ENCODE assay signal across 8 cellular contexts in the genomic region with DNA sequence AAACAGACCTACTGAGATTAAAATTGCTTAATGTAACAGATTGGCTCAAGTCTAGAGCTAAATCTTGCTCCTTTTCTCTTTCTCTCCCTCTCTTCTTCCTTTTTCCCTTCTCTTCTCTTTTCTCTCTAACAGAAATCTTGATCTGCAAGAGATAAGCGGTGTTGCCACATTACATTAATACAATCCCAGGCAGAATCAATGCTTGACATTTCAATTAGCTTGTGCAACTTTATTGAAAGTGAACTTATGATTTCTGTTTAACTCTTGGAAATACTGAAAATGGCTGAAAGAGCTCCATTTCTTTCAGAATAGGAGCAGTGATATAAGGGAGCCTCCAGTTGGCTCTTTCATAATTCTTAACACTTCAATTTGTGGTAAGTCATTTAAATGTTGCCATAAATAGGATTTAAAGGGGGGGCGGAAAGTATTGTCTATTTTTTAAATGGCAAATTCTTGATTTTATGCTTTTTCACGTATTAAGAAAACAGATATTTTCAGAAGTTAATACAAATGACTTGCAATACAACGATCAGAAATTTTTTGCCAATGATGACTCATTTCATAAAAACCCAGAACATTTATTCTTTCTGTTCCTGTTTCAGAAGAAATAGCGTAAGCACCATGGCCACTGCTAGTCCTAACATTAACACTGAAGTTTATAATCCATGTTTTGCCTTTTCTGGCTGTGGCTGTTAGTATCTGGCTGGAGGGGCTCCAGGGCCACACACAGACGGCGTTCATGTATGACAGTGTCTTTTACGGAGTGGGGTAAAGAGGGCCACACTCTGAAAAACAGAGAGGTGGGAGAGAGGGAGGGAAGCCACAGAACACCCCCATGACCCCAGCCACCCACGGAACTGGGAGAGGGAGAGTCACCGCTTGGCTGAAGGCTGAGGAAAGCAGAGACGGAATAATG.
DNase-seq lines count a peak whose midpoint lies in the region; ATAC-seq, FAIRE-seq and TF ChIP-seq lines count a peak whose summit lies in the region.

No MANE protein-coding gene starts in this region.

- H3K9me3 ChIP-seq in psoas muscle, result no peaks in the 10 kb centered on the region
- H3K9me3 ChIP-seq in CD8-positive, alpha-beta memory T cell (ENCODE audit: low read length), result no peaks in the 10 kb centered on the region

- no peak overlapping the region for H3K27ac Mint-ChIP-seq in CD8-positive, alpha-beta memory T cell

- no peak for FAIRE-seq in D721Med (lab: Jason Lieb, UNC)

- TF ChIP-seq CTCF in brain microvascular endothelial cell (IDR thresholded peaks at IDR 0.05; ENCODE audit: low read depth, low read length, missing control alignments) (no peak), psoas muscle (IDR thresholded peaks at IDR 0.05) (no peak), D721Med (IDR thresholded peaks at IDR 0.05; ENCODE audit: insufficient read depth, missing control alignments) (no peak)

- no peaks in the 10 kb centered on the region for H3K4me1 Mint-ChIP-seq in CD8-positive, alpha-beta memory T cell

- POLR2A ChIA-PET in CD8-positive, alpha-beta memory T cell (lab: Charles Lee), result no interaction called here

- peaks cover 0 to 7% (median 4%) of the 10 kb centered on the region in 5 donors for H3K9me3 Mint-ChIP-seq in CD8-positive, alpha-beta memory T cell

- 32 to 46% (median 35%) methylated on average over 11 of the region's 11 CpGs for WGBS in psoas muscle, 3 donors

- intact Hi-C loops in psoas muscle (cut with DNase I), result no loop called here

- H3K27me3 Mint-ChIP-seq in CD8-positive, alpha-beta memory T cell, result no peaks in the 10 kb centered on the region

- peak overlapping the region; percentile 99 for H3K27ac ChIP-seq in brain microvascular endothelial cell
- peak overlapping the region; percentile 53 for H3K27ac ChIP-seq in psoas muscle
- no peak overlapping the region for H3K27ac ChIP-seq in CD8-positive, alpha-beta memory T cell (ENCODE audit: low read depth, low read length)

- ATAC-seq in GM18868 (IDR thresholded peaks at IDR 0.05; ENCODE audit: unreplicated experiment), result peak; percentile 98
- ATAC-seq in HG03354 (IDR thresholded peaks at IDR 0.05; ENCODE audit: poor library complexity, severe bottlenecking, unreplicated experiment), result peak; percentile 90
- ATAC-seq in psoas muscle, result peak; percentile 34 to 67 (median 48)

- H3K4me3 ChIP-seq in brain microvascular endothelial cell (ENCODE audit: low read depth, low read length) (peak overlapping the region; percentile 44), psoas muscle (peak overlapping the region; percentile 28)
- no peak overlapping the region for H3K4me3 ChIP-seq in CD8-positive, alpha-beta memory T cell (ENCODE audit: low read length)

- no peak overlapping the region for H3K4me3 Mint-ChIP-seq in CD8-positive, alpha-beta memory T cell

- DNase-seq in brain microvascular endothelial cell (peak; percentile 83), psoas muscle (peak; percentile 38 to 58), dermis blood vessel endothelial cell (no peak), NCI-H2196 treated with DMSO at 0.1 percent for 48 hours (lab: John Stamatoyannopoulos, UW; ENCODE audit: unreplicated experiment) (no peak), D721Med (ENCODE audit: insufficient read length, low spot score) (no peak)
- DNase-seq in CD8-positive, alpha-beta memory T cell, result no peak

- H3K27me3 ChIP-seq in brain microvascular endothelial cell (replicated peaks) (no peaks in the 10 kb centered on the region), psoas muscle (ENCODE audit: insufficient read depth in 3 of 3, low read length in 2 of 3) (no peaks in the 10 kb centered on the region)
- H3K27me3 ChIP-seq in CD8-positive, alpha-beta memory T cell (ENCODE audit: insufficient read depth, low read length, poor library complexity, severe bottlenecking), result no peaks in the 10 kb centered on the region

- H3K36me3 Mint-ChIP-seq in CD8-positive, alpha-beta memory T cell, result no peaks in the 10 kb centered on the region

- CTCF ChIA-PET in CD8-positive, alpha-beta memory T cell (lab: Charles Lee), result no interaction called here

- in situ Hi-C loops in brain microvascular endothelial cell (cut with HindIII; ENCODE audit: low pct_ligation_motif_present, low sequenced_read_pairs), result no loop called here

- H3K4me1 ChIP-seq in psoas muscle, result no peaks in the 10 kb centered on the region
- H3K4me1 ChIP-seq in CD8-positive, alpha-beta memory T cell (ENCODE audit: insufficient read depth, low read length), result no peaks in the 10 kb centered on the region

- no peaks in the 10 kb centered on the region for H3K36me3 ChIP-seq in brain microvascular endothelial cell (replicated peaks)
- no peaks in the 10 kb centered on the region for H3K36me3 ChIP-seq in psoas muscle (ENCODE audit: insufficient read depth in 1 of 2, low read depth in 1 of 2)
- H3K36me3 ChIP-seq in CD8-positive, alpha-beta memory T cell (ENCODE audit: insufficient read depth, low read length), result no peaks in the 10 kb centered on the region

Comparison
In these comparisons a context has a peak if more than half of its experiments do, and no peak if none do; other contexts are left out.
1. ATAC-seq: peak in every context shown above with its lines; median percentile 98 in GM18868; 90 in HG03354; 48 in psoas muscle.
2. DNase-seq: peak in brain microvascular endothelial cell (single experiment) and psoas muscle (2 of 2); none in dermis blood vessel endothelial cell (single experiment), CD8-positive, alpha-beta memory T cell (0 of 5), NCI-H2196 treated with DMSO at 0.1 percent for 48 hours (single experiment) and D721Med (single experiment).